2 cellular contexts compared by ENCODE assay signal in genomic region chr7:104161244-104161643, GRCh38.
A peak's percentile ranks its signal among the peaks of the same experiment; 100 is the strongest.
TF ChIP-seq lines count a peak whose summit lies in the region.

No MANE protein-coding gene starts in this region.

TF ChIP-seq in HepG2, 621 proteins besides CTCF, POLR2A, EP300 and RAD21:
- TF ChIP-seq TEAD3 (CRISPR knock-in tag; optimal IDR thresholded peaks at IDR 0.05; ENCODE audit: borderline replicate concordance) = peak; percentile 28
- no peak for TF ChIP-seq NR2F2 (IDR thresholded peaks at IDR 0.05; ENCODE audit: borderline replicate concordance, low read depth)
TF ChIP-seq in HepG2: peak in this region for 1.

TF ChIP-seq in WTC11, 78 proteins besides CTCF, POLR2A, EP300 and RAD21 (continued from another document):
- TF ChIP-seq ZNF425 (CRISPR knock-in tag; conservative IDR thresholded peaks at IDR 0.05) (no peak), EMX1 (CRISPR knock-in tag; IDR thresholded peaks at IDR 0.05) (no peak), USF1 (CRISPR knock-in tag; IDR thresholded peaks at IDR 0.05) (no peak), ZNF232 (CRISPR knock-in tag; IDR thresholded peaks at IDR 0.05) (no peak), RORB (CRISPR knock-in tag; IDR thresholded peaks at IDR 0.05) (no peak), SP1 (CRISPR knock-in tag; conservative IDR thresholded peaks at IDR 0.05) (no peak), FOXP4 (CRISPR knock-in tag; IDR thresholded peaks at IDR 0.05) (no peak), ZNF671 (CRISPR knock-in tag; IDR thresholded peaks at IDR 0.05) (no peak), OVOL2 (CRISPR knock-in tag; IDR thresholded peaks at IDR 0.05; ENCODE audit: borderline replicate concordance) (no peak), SMAD4 (CRISPR knock-in tag; IDR thresholded peaks at IDR 0.05) (no peak), CREM (CRISPR knock-in tag; IDR thresholded peaks at IDR 0.05) (no peak), TP53 (CRISPR knock-in tag; IDR thresholded peaks at IDR 0.05) (no peak), FOXK1 (CRISPR knock-in tag; IDR thresholded peaks at IDR 0.05) (no peak), AFF4 (CRISPR knock-in tag; IDR thresholded peaks at IDR 0.05; ENCODE audit: borderline replicate concordance) (no peak), FOXJ3 (CRISPR knock-in tag; IDR thresholded peaks at IDR 0.05; ENCODE audit: borderline replicate concordance) (no peak), TCF7 (CRISPR knock-in tag; IDR thresholded peaks at IDR 0.05; ENCODE audit: low read depth) (no peak), IRF2 (CRISPR knock-in tag; IDR thresholded peaks at IDR 0.05; ENCODE audit: borderline replicate concordance, low read depth) (no peak), TEAD1 (CRISPR knock-in tag; IDR thresholded peaks at IDR 0.05) (no peak)
TF ChIP-seq in WTC11: peak in this region for 0.
